8 cellular contexts compared by ENCODE assay signal in the genomic region with DNA sequence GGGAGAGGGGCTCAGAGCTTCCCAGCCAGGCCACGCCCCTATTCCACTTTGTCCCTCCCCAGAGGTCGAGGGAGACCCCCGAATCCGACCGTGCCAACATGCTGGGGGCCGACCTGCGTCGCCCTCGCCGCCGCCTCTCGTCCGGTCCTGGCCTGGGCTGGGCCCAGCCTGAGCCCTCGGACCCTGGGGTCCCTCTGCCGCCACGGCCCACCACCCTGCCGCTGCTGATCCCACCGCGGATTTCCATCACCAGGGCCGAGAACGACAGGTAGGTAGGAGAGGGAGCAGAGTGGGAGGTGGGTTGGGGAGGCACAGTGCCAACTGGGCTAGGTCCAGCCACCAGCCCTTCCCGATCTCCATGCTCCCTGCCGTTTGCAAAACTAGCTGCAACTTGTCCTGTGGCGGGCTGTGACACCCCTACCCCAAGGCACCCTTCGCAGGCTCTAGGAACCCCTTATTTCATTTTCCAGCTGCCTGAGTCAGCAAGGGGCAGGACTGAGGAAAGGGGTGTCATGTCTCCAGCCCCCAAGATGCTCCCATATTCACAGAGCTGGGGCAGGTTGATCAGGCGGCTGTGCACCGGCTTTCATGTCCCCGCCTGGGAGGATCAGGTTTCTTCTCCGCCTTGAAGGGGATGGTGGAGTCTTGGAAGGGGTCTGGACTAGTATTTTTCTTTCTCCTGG. TPM values are rescaled to one million over a fixed set of nuclear protein-coding genes. Genes with fewer than 3 reads are reported as not detected.
DNase-seq lines count a peak whose midpoint lies in the region; ATAC-seq and TF ChIP-seq lines count a peak whose summit lies in the region.

No MANE protein-coding gene starts in this region.

- WGBS in right cardiac atrium: 9% methylated on average over 29 of the region's 29 CpGs

- in situ Hi-C loops in HAP-1 (cut with MboI; ENCODE audit: low sequenced_read_pairs): no loop called here

- no peak for TF ChIP-seq CTCF in WERI-Rb-1 (IDR thresholded peaks at IDR 0.05; ENCODE audit: low read depth, low read length)

- peak; percentile 14 to 57 for DNase-seq in HAP-1 (ENCODE audit: low spot score in 2 of 2)
- no peak for DNase-seq in WERI-Rb-1
- DNase-seq in islet precursor cell: peak; percentile 76
- DNase-seq in kidney tubule cell (ENCODE audit: low spot score): no peak
- no peak for DNase-seq in right cardiac atrium
- no peak for DNase-seq in dermis blood vessel endothelial cell

- peak overlapping the region in 9 of 10 experiments; percentile 79 to 90 (median 84); a peak in 16 of 20 replicates for H3K4me3 ChIP-seq in BLaER1 treated with 17β-estradiol and CSF1 and Interleukin-3, amounts not matched to agents 10 nM and 100 nM
- H3K4me3 ChIP-seq in HAP-1: peak overlapping the region; percentile 60
- no peak overlapping the region; the same call in 1 of the 2 replicates for H3K4me3 ChIP-seq in WERI-Rb-1 (ENCODE audit: low read depth, low read length)
- no peak overlapping the region for H3K4me3 ChIP-seq in right cardiac atrium (ENCODE audit: low read length)

- intact Hi-C loops in right cardiac atrium (cut with DNase I): no loop called here

- peaks cover 0 to 10% (median 7%) of the 10 kb centered on the region in 11 experiments; a peak in 13 of 22 replicates for H3K9me3 ChIP-seq in BLaER1 treated with 17β-estradiol and CSF1 and Interleukin-3, amounts not matched to agents 10 nM and 100 nM (replicated peaks in 1 of 11)
- H3K9me3 ChIP-seq in HAP-1: peaks cover 8% of the 10 kb centered on the region; the same call in 1 of the 2 replicates
- peaks cover 9% of the 10 kb centered on the region for H3K9me3 ChIP-seq in WERI-Rb-1 (ENCODE audit: severe bottlenecking)
- no peaks in the 10 kb centered on the region for H3K9me3 ChIP-seq in right cardiac atrium (ENCODE audit: control insufficient read depth, low read length)

- peaks cover 0 to 12% (median 0%) of the 10 kb centered on the region in 11 experiments; a peak in 3 of 22 replicates for H3K27me3 ChIP-seq in BLaER1 treated with 17β-estradiol and CSF1 and Interleukin-3, amounts not matched to agents 10 nM and 100 nM
- H3K27me3 ChIP-seq in HAP-1 (ENCODE audit: low read depth) (no peaks in the 10 kb centered on the region), WERI-Rb-1 (ENCODE audit: insufficient read depth, low read depth, severe bottlenecking) (no peaks in the 10 kb centered on the region), right cardiac atrium (ENCODE audit: control insufficient read depth, insufficient read depth) (no peaks in the 10 kb centered on the region)

- peak overlapping the region in 9 of 11 experiments; percentile 77 to 90 (median 86); a peak in 18 of 22 replicates for H3K27ac ChIP-seq in BLaER1 treated with 17β-estradiol and CSF1 and Interleukin-3, amounts not matched to agents 10 nM and 100 nM
- H3K27ac ChIP-seq in WERI-Rb-1 (peak overlapping the region; percentile 2; the same call in 1 of the 2 replicates), right cardiac atrium (ENCODE audit: low read length) (no peak overlapping the region)

- peaks cover 0 to 29% (median 17%) of the 10 kb centered on the region in 11 experiments; a peak in 13 of 22 replicates for H4K20me1 ChIP-seq in BLaER1 treated with 17β-estradiol and CSF1 and Interleukin-3, amounts not matched to agents 10 nM and 100 nM

- H3K36me3 ChIP-seq in BLaER1 treated with 17β-estradiol and CSF1 and Interleukin-3, amounts not matched to agents 10 nM and 100 nM: no peaks in the 10 kb centered on the region; a peak in 1 of 22 replicates
- H3K36me3 ChIP-seq in HAP-1 (replicated peaks) (no peaks in the 10 kb centered on the region), WERI-Rb-1 (no peaks in the 10 kb centered on the region)

- peak overlapping the region; percentile 94 to 100 (median 97) for H3K4me2 ChIP-seq in BLaER1 treated with 17β-estradiol and CSF1 and Interleukin-3, amounts not matched to agents 10 nM and 100 nM

- ATAC-seq in HG03457 (IDR thresholded peaks at IDR 0.05; ENCODE audit: unreplicated experiment) (no peak), right cardiac atrium (no peak)

- H3K4me1 ChIP-seq in BLaER1 treated with 17β-estradiol and CSF1 and Interleukin-3, amounts not matched to agents 10 nM and 100 nM: peaks cover 54 to 77% (median 70%) of the 10 kb centered on the region in 10 experiments
- H3K4me1 ChIP-seq in HAP-1 (peaks cover 26% of the 10 kb centered on the region), right cardiac atrium (ENCODE audit: control insufficient read depth, insufficient read depth, low read length) (peaks cover 4% of the 10 kb centered on the region)

- H3K9ac ChIP-seq in BLaER1 treated with 17β-estradiol and CSF1 and Interleukin-3, amounts not matched to agents 10 nM and 100 nM: peak overlapping the region in 10 of 11 experiments; percentile 21 to 93 (median 84); a peak in 18 of 22 replicates

RNA-seq across cellular contexts. Expression of a gene that starts 2.6 kb away (rescaled TPM):
- total RNA-seq in right cardiac atrium: 10 to 100 TPM in 3 of 4 donors, 1 to 10 TPM in 1; 8.4 to 14.2 (median 11.0) TPM
- polyA plus RNA-seq in right cardiac atrium: 5.5 TPM
- total RNA-seq in dermis blood vessel endothelial cell: 2.2 and 5.3 TPM in 2 replicates

RNA-seq across cellular contexts. Expression of a gene that starts 14.4 kb away (rescaled TPM):
- total RNA-seq in right cardiac atrium: 100 to 1,000 TPM; 131 to 133 (median 132) TPM
- polyA plus RNA-seq in right cardiac atrium: 228 TPM
- 367 and 370 TPM in 2 replicates for total RNA-seq in dermis blood vessel endothelial cell

RNA-seq across cellular contexts. Expression of a gene that starts 37.4 kb away (rescaled TPM):
- total RNA-seq in right cardiac atrium (10 to 100 TPM; 56.3 to 77.0 (median 73.4) TPM), dermis blood vessel endothelial cell (95.6 and 110 TPM in 2 replicates)
- polyA plus RNA-seq in right cardiac atrium: 71.6 TPM

Comparison
In these comparisons a context has a peak if more than half of its experiments do, and no peak if none do; other contexts are left out.
1. H3K4me3 ChIP-seq: peak in BLaER1 treated with 17β-estradiol and CSF1 and Interleukin-3, amounts not matched to agents 10 nM and 100 nM (9 of 10) and HAP-1 (single experiment); none in WERI-Rb-1 (single experiment) and right cardiac atrium (single experiment).
2. DNase-seq: peak in HAP-1 (2 of 2) and islet precursor cell (single experiment); none in WERI-Rb-1 (single experiment), kidney tubule cell (single experiment), right cardiac atrium (0 of 3) and dermis blood vessel endothelial cell (single experiment).